ENCODE assay signal across 25 cellular contexts in the genomic region with DNA sequence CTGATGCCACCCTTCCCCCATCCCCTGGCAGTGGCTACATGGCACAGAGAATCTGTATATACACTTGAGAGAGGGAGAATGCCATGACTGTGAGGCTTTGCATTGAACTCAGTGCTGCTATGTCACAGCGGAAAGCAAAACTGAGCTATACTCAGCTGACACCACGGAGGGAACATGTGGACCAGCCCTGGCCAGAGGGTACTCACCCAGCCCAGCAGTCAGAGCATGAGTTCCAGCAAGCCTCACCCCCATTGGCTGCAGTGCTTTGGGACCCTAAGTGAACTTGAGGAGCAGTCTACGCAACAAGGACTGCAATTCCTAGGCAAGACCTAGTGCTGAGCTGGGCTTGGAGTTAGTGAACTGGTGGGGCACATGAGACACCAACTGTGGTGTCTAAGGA. TPM values are rescaled to one million over a fixed set of nuclear protein-coding genes. Genes with fewer than 3 reads are reported as not detected.
DNase-seq lines count a peak whose midpoint lies in the region; ATAC-seq and TF ChIP-seq lines count a peak whose summit lies in the region.
"Had no signal": no experiment of that assay in that cellular context is flagged by ENCODE, and none has a peak within 500 bp of the region (broad histone marks: within the 10 kb centered on the region; RNA-seq: fewer than 3 reads in every experiment).

No MANE protein-coding gene starts in this region.

- H3K18ac ChIP-seq in neuronal stem cell (ENCODE audit: low read length), result no peak overlapping the region

- no peaks in the 10 kb centered on the region for H3K9me3 Mint-ChIP-seq in type B pancreatic cell
- H3K9me3 Mint-ChIP-seq in activated naive CD4-positive, alpha-beta T cell treated with anti-CD3 and anti-CD28 coated beads for 36 hours, result no peaks in the 10 kb centered on the region
- H3K9me3 Mint-ChIP-seq: CD4-positive, CD25-positive, alpha-beta regulatory T cell; CD8-positive, alpha-beta memory T cell had no signal

- no peak overlapping the region for H2BK15ac ChIP-seq in neuronal stem cell (ENCODE audit: low read length)

- H2BK120ac ChIP-seq in neuronal stem cell (ENCODE audit: low read depth, low read length), result no peak overlapping the region

- H3K27ac Mint-ChIP-seq in type B pancreatic cell, result no peak overlapping the region
- H3K27ac Mint-ChIP-seq in activated naive CD4-positive, alpha-beta T cell treated with anti-CD3 and anti-CD28 coated beads for 36 hours, result no peak overlapping the region
- H3K27ac Mint-ChIP-seq: CD4-positive, CD25-positive, alpha-beta regulatory T cell; CD8-positive, alpha-beta memory T cell had no signal

- CTCF ChIA-PET in activated naive CD4-positive, alpha-beta T cell treated with anti-CD3 and anti-CD28 coated beads for 36 hours (lab: Charles Lee), result interaction anchor here (0.7 kb wide), 1 partner anchor 35 kb away, joined by 3 read pairs; no protein-coding TSS in a partner anchor

- TF ChIP-seq CTCF in type B pancreatic cell (conservative IDR thresholded peaks at IDR 0.05), result no peak

- H3K27me3 ChIP-seq in neuronal stem cell (ENCODE audit: control insufficient read depth in 3 of 3, insufficient read depth in 3 of 3, low read depth in 1 of 3, low read length in 3 of 3), result peaks cover 0 to 19% (median 0%) of the 10 kb centered on the region in 3 experiments
- H3K27me3 ChIP-seq: BE2C had no signal

- no peak overlapping the region for H2BK5ac ChIP-seq in neuronal stem cell (ENCODE audit: low read length)

- no peak overlapping the region for H3K9ac ChIP-seq in neuronal stem cell (ENCODE audit: low read depth, low read length, poor library complexity)

- no peaks in the 10 kb centered on the region for H3K9me3 ChIP-seq in neuronal stem cell (replicated peaks in 1 of 2; ENCODE audit: control insufficient read depth in 2 of 2, insufficient read depth in 1 of 2, low read depth in 1 of 2, low read length in 2 of 2)
- H3K9me3 ChIP-seq: BE2C, HAP-1 had no signal

- H3K4ac ChIP-seq in neuronal stem cell (ENCODE audit: low read length), result no peak overlapping the region

- no peak for ATAC-seq in HG02678 (IDR thresholded peaks at IDR 0.05; ENCODE audit: unreplicated experiment)
- ATAC-seq: GM12878 had no signal

- H3K36me3 ChIP-seq in neuronal stem cell (replicated peaks in 1 of 2; ENCODE audit: control insufficient read depth in 2 of 2, insufficient read depth in 2 of 2, low read length in 2 of 2), result no peaks in the 10 kb centered on the region
- H3K36me3 ChIP-seq: BE2C, HAP-1 had no signal

- intact Hi-C loops in activated naive CD4-positive, alpha-beta T cell treated with anti-CD3 and anti-CD28 coated beads for 36 hours (cut with micrococcal nuclease), result no loop called here

- peak overlapping the region; percentile 15 for H2AK5ac ChIP-seq in neuronal stem cell (ENCODE audit: low read depth, low read length)

- no peak overlapping the region for H4K8ac ChIP-seq in neuronal stem cell (ENCODE audit: low read depth, low read length)

- DNase-seq in activated CD8-positive, alpha-beta memory T cell treated with anti-CD3 and anti-CD28 coated beads, Interleukin-2, amount 50 U/mL, for 48 hours, result peak; percentile 26
- DNase-seq in activated CD8-positive, alpha-beta memory T cell treated with anti-CD3 and anti-CD28 coated beads, Interleukin-2, amount 50 U/mL, for 4 hours, result no peak
- no peak for DNase-seq in neuronal stem cell (ENCODE audit: low spot score)
- DNase-seq in type B pancreatic cell (ENCODE audit: extremely low spot score, unreplicated experiment), result peak; percentile 48
- no peak for DNase-seq in retina
- no peak for DNase-seq in activated naive CD4-positive, alpha-beta T cell treated with anti-CD3 and anti-CD28 coated beads for 36 hours
- DNase-seq: 8988T; BE2C; C1 segment of cervical spinal cord; CD4-positive, CD25-positive, alpha-beta regulatory T cell; CD8-positive, alpha-beta memory T cell; COR-L47; DMS 273 treated with DMSO at 0.1 percent for 48 hours; DMS53; DND-41; EL had no signal

- H2AFZ ChIP-seq in neuronal stem cell (ENCODE audit: low read length), result no peak overlapping the region

- no peak overlapping the region for H3K23ac ChIP-seq in neuronal stem cell (ENCODE audit: low read depth, low read length, poor library complexity)

- no peak overlapping the region for H4K91ac ChIP-seq in neuronal stem cell (ENCODE audit: low read depth, low read length, poor library complexity)

- H2BK12ac ChIP-seq in neuronal stem cell (ENCODE audit: low read length), result no peak overlapping the region

- H3K4me2 ChIP-seq in neuronal stem cell (ENCODE audit: insufficient read depth, low read length, poor library complexity, severe bottlenecking), result no peak overlapping the region

- H3K36me3 Mint-ChIP-seq in type B pancreatic cell, result no peaks in the 10 kb centered on the region
- no peaks in the 10 kb centered on the region for H3K36me3 Mint-ChIP-seq in activated naive CD4-positive, alpha-beta T cell treated with anti-CD3 and anti-CD28 coated beads for 36 hours (ENCODE audit: low read depth)
- H3K36me3 Mint-ChIP-seq: CD4-positive, CD25-positive, alpha-beta regulatory T cell; CD8-positive, alpha-beta memory T cell had no signal

- H3K4me3 Mint-ChIP-seq in type B pancreatic cell, result no peak overlapping the region
- no peak overlapping the region for H3K4me3 Mint-ChIP-seq in activated naive CD4-positive, alpha-beta T cell treated with anti-CD3 and anti-CD28 coated beads for 36 hours
- H3K4me3 Mint-ChIP-seq: CD4-positive, CD25-positive, alpha-beta regulatory T cell; CD8-positive, alpha-beta memory T cell had no signal

- no CpG with 5 or more reads among the region's 3 CpGs for WGBS in neuronal stem cell (ENCODE audit: extremely low coverage in 2 of 2, insufficient read length in 2 of 2, insufficient replicate concordance in 1 of 2), 2 donors

- no peaks in the 10 kb centered on the region for H3K4me1 ChIP-seq in neuronal stem cell (ENCODE audit: control insufficient read depth in 2 of 2, insufficient read depth in 1 of 2, low read depth in 1 of 2, low read length in 2 of 2)
- H3K4me1 ChIP-seq: BE2C, HAP-1 had no signal

- H3K4me3 ChIP-seq in neuronal stem cell (ENCODE audit: low read length in 2 of 2), result peak overlapping the region in 1 of 2 donors; percentile 22
- H3K4me3 ChIP-seq: GM12878, HAP-1 had no signal

- H3K27me3 Mint-ChIP-seq in type B pancreatic cell, result peaks cover 3% of the 10 kb centered on the region
- no peaks in the 10 kb centered on the region for H3K27me3 Mint-ChIP-seq in activated naive CD4-positive, alpha-beta T cell treated with anti-CD3 and anti-CD28 coated beads for 36 hours (ENCODE audit: low read depth)
- H3K27me3 Mint-ChIP-seq: CD8-positive, alpha-beta memory T cell had no signal

- no peaks in the 10 kb centered on the region for H3K79me1 ChIP-seq in neuronal stem cell (ENCODE audit: low read depth, low read length)

- no peaks in the 10 kb centered on the region for H3K4me1 Mint-ChIP-seq in type B pancreatic cell (ENCODE audit: unreplicated experiment)
- H3K4me1 Mint-ChIP-seq in activated naive CD4-positive, alpha-beta T cell treated with anti-CD3 and anti-CD28 coated beads for 36 hours (ENCODE audit: low read depth), result no peaks in the 10 kb centered on the region
- H3K4me1 Mint-ChIP-seq: CD4-positive, CD25-positive, alpha-beta regulatory T cell; CD8-positive, alpha-beta memory T cell had no signal

- no peak overlapping the region for H3K27ac ChIP-seq in neuronal stem cell (replicated peaks; ENCODE audit: low read length)
- H3K27ac ChIP-seq: HL-60 had no signal

- H3K14ac ChIP-seq in neuronal stem cell (ENCODE audit: low read length), result no peak overlapping the region

RNA-seq across cellular contexts. Expression of gene AOC1, which starts 10.3 kb away (rescaled TPM):
- polyA plus RNA-seq in neuronal stem cell (2013, experiment 1 of 2), result not detected
- polyA plus RNA-seq in neuronal stem cell (2013, experiment 2 of 2), result not detected
- total RNA-seq in type B pancreatic cell (ENCODE audit: low replicate concordance), result 21.4 and 26.2 TPM in 2 replicates
- not detected for total RNA-seq in activated naive CD4-positive, alpha-beta T cell treated with anti-CD3 and anti-CD28 coated beads for 36 hours
- total RNA-seq: A673; CD4-positive, CD25-positive, alpha-beta regulatory T cell; CD8-positive, alpha-beta memory T cell; GM12878; HT1080 had no signal
- polyA plus RNA-seq: AG04450; CD4-positive, CD25-positive, alpha-beta regulatory T cell; CD8-positive, alpha-beta memory T cell had no signal

RNA-seq across cellular contexts. Expression of gene TMEM176A, which starts 41.4 kb away (rescaled TPM):
- 0.59 TPM for polyA plus RNA-seq in neuronal stem cell (2013, experiment 1 of 2)
- 0.53 TPM for polyA plus RNA-seq in neuronal stem cell (2013, experiment 2 of 2)
- 90.1 and 106 TPM in 2 replicates for total RNA-seq in type B pancreatic cell (ENCODE audit: low replicate concordance)
- total RNA-seq in activated naive CD4-positive, alpha-beta T cell treated with anti-CD3 and anti-CD28 coated beads for 36 hours, result not detected
- total RNA-seq: CD4-positive, CD25-positive, alpha-beta regulatory T cell; G401; GM12878; H4; HT1080 had no signal
- polyA plus RNA-seq: CD8-positive, alpha-beta memory T cell; GM12878 had no signal

RNA-seq across cellular contexts. Expression of gene TMEM176B, which starts 41.9 kb away (rescaled TPM):
- polyA plus RNA-seq in neuronal stem cell (2013, experiment 1 of 2), result 1.2 TPM
- polyA plus RNA-seq in neuronal stem cell (2013, experiment 2 of 2), result 1.1 TPM
- 72.9 and 98.5 TPM in 2 replicates for total RNA-seq in type B pancreatic cell (ENCODE audit: low replicate concordance)
- total RNA-seq in activated naive CD4-positive, alpha-beta T cell treated with anti-CD3 and anti-CD28 coated beads for 36 hours, result not detected
- total RNA-seq: CD4-positive, CD25-positive, alpha-beta regulatory T cell; HT1080 had no signal
- polyA plus RNA-seq: CD8-positive, alpha-beta memory T cell had no signal

Comparison
In these comparisons a context has a peak if more than half of its experiments do, and no peak if none do; other contexts are left out.
1. DNase-seq: peak in activated CD8-positive, alpha-beta memory T cell treated with anti-CD3 and anti-CD28 coated beads, Interleukin-2, amount 50 U/mL, for 48 hours (single experiment) and type B pancreatic cell (single experiment); none in activated CD8-positive, alpha-beta memory T cell treated with anti-CD3 and anti-CD28 coated beads, Interleukin-2, amount 50 U/mL, for 4 hours (single experiment), neuronal stem cell (single experiment), retina (single experiment) and activated naive CD4-positive, alpha-beta T cell treated with anti-CD3 and anti-CD28 coated beads for 36 hours (single experiment).
2. RNA of gene AOC1, which starts 10.3 kb away (total RNA-seq): 21.4 to 26.2 TPM in type B pancreatic cell; not detected in activated naive CD4-positive, alpha-beta T cell treated with anti-CD3 and anti-CD28 coated beads for 36 hours; every median in the first group is over 10 times any median in the second.
3. RNA of gene TMEM176A, which starts 41.4 kb away (total RNA-seq): 90.1 to 106 TPM in type B pancreatic cell; not detected in activated naive CD4-positive, alpha-beta T cell treated with anti-CD3 and anti-CD28 coated beads for 36 hours; every median in the first group is over 10 times any median in the second.
4. RNA of gene TMEM176B, which starts 41.9 kb away (total RNA-seq): 72.9 to 98.5 TPM in type B pancreatic cell; not detected in activated naive CD4-positive, alpha-beta T cell treated with anti-CD3 and anti-CD28 coated beads for 36 hours; every median in the first group is over 10 times any median in the second.